1 cellular context compared by ENCODE assay signal in genomic region chr13:100395698-100396373, GRCh38.
TF ChIP-seq lines count a peak whose summit lies in the region.

No MANE protein-coding gene starts in this region.

TF ChIP-seq in GM23338, 12 proteins besides CTCF, POLR2A, EP300 and RAD21 (continued from another document):
- TF ChIP-seq CREB1 (CRISPR knock-in tag; IDR thresholded peaks at IDR 0.05; ENCODE audit: low read depth) (no peak), STAT1 (IDR thresholded peaks at IDR 0.05; ENCODE audit: unreplicated experiment) (no peak), ZNF331 (CRISPR knock-in tag; IDR thresholded peaks at IDR 0.05; ENCODE audit: low read depth) (no peak), POLR2AphosphoS5 (IDR thresholded peaks at IDR 0.05; ENCODE audit: low read depth) (no peak), REST (IDR thresholded peaks at IDR 0.05; ENCODE audit: unreplicated experiment) (no peak), NANOG (IDR thresholded peaks at IDR 0.05; ENCODE audit: borderline replicate concordance) (no peak), EZH2 (IDR thresholded peaks at IDR 0.05; ENCODE audit: low read depth, unreplicated experiment) (no peak), JUNB (IDR thresholded peaks at IDR 0.05; ENCODE audit: unreplicated experiment) (no peak)
TF ChIP-seq in GM23338: peak in this region for 0.
